In the genomic region with DNA sequence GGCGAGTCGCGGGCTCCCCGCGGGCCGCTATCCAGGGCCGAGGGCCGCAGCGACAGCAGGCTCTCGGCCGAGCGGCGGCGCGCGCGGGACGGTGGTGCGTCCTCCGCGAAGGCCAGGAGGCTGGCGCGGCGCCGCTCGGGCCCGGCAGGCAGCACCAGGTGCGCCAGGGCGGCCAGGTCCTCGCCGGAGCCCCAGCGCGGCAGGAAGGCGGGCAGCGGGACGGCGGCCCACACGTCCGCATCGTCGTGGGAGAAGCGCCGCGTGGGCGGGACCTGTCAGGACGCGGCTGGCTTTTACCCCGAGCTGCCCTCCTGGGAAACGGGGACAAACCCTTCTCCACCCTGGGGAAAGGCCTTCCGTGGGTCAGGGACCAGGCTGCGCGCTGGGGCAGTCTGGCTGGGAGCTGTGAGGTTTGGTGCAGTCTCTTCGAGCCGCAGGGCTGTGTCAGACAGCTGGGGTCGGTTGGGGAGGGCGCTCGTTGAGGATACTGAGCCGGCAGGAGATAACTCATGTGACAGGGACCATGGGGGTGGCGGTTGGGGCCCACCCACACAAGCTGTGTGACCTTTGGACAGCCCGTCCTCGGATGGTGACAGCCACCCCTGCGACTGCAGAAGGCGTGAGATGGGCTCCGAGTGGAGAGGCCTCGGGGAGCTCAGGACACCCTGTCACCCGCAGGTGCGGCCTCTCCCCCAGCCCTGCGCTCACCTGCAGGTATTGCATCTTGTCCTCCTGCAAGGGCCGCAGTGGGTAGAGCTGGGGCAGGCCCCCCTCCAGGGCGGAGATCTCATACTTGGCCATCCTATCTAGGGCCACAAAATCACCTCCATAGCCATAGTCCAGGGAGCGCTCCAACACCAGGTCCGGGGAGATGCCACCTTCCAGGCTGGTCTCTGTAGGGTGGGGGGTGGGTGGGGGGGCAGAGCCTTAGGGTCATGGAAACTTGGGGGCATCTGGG, we compare ENCODE assay signal across 20 cellular contexts. TPM values are rescaled to one million over a fixed set of nuclear protein-coding genes. Genes with fewer than 3 reads are reported as not detected.
DNase-seq lines count a peak whose midpoint lies in the region; ATAC-seq, FAIRE-seq and TF ChIP-seq lines count a peak whose summit lies in the region.
"Had no signal": no experiment of that assay in that cellular context is flagged by ENCODE, and none has a peak within 500 bp of the region (broad histone marks: within the 10 kb centered on the region; RNA-seq: fewer than 3 reads in every experiment).

No MANE protein-coding gene starts in this region.

- no peak overlapping the region for H3K4me3 Mint-ChIP-seq in MCF 10A (ENCODE audit: unreplicated experiment)
- H3K4me3 Mint-ChIP-seq in naive thymus-derived CD4-positive, alpha-beta T cell, result peak overlapping the region in 3 of 10 donors; percentile 18 to 32 (median 30)

- no peak for DNase-seq in mammary epithelial cell
- no peak for DNase-seq in MCF 10A (ENCODE audit: unreplicated experiment)
- DNase-seq in kidney, result peak; percentile 79
- no peak for DNase-seq in suprapubic skin (ENCODE audit: low spot score in 2 of 2)
- DNase-seq in naive thymus-derived CD4-positive, alpha-beta T cell, result no peak
- DNase-seq in midbrain (lab: John Stamatoyannopoulos, UW), result no peak
- DNase-seq: DMS153, GOT3, NCI-H1048, T-helper 1 cell had no signal

- H3K27ac ChIP-seq in mammary epithelial cell (ENCODE audit: insufficient read depth, low read depth, low read length), result no peak overlapping the region
- peak overlapping the region; percentile 23; the same call in 1 of the 2 replicates for H3K27ac ChIP-seq in VCaP
- no peak overlapping the region for H3K27ac ChIP-seq in kidney (ENCODE audit: low read depth in 2 of 2, low read length in 2 of 2)
- no peak overlapping the region for H3K27ac ChIP-seq in suprapubic skin
- H3K27ac ChIP-seq in naive thymus-derived CD4-positive, alpha-beta T cell (ENCODE audit: low read depth, low read length), result no peak overlapping the region
- H3K27ac ChIP-seq: breast epithelium, pancreas had no signal

- peaks cover 5% of the 10 kb centered on the region for H3K4me1 Mint-ChIP-seq in MCF 10A (ENCODE audit: insufficient read depth, unreplicated experiment)
- H3K4me1 Mint-ChIP-seq in naive thymus-derived CD4-positive, alpha-beta T cell, result peaks cover 5 to 13% (median 8%) of the 10 kb centered on the region in 7 donors

- H3K36me3 ChIP-seq in mammary epithelial cell (ENCODE audit: insufficient read depth, low read length), result no peaks in the 10 kb centered on the region
- H3K36me3 ChIP-seq in kidney (ENCODE audit: control insufficient read depth in 1 of 2, insufficient read depth in 2 of 2, low read length in 2 of 2), result no peaks in the 10 kb centered on the region
- H3K36me3 ChIP-seq in suprapubic skin, result peaks cover 16% of the 10 kb centered on the region
- H3K36me3 ChIP-seq in naive thymus-derived CD4-positive, alpha-beta T cell (ENCODE audit: control insufficient read depth in 2 of 3, insufficient read depth in 3 of 3, low read length in 3 of 3), result no peaks in the 10 kb centered on the region
- H3K36me3 ChIP-seq: breast epithelium, pancreas had no signal

- H2AFZ ChIP-seq in mammary epithelial cell (ENCODE audit: low read depth, low read length), result no peak overlapping the region

- TF ChIP-seq EP300 in suprapubic skin (IDR thresholded peaks at IDR 0.05), result no peak

- intact Hi-C loops in mammary epithelial cell (cut with micrococcal nuclease) (no loop called here), MCF 10A (cut with micrococcal nuclease) (no loop called here), kidney (cut with DNase I) (loop anchor here (10.0 kb wide), 2 partner anchors 95 to 195 kb away; no protein-coding TSS in a partner anchor)
- intact Hi-C loops in naive thymus-derived CD4-positive, alpha-beta T cell (cut with micrococcal nuclease), result loop anchor here in 1 of 2 donors (5.0 kb wide), 1 partner anchor 172 kb away; a partner anchor contains a TSS

- TF ChIP-seq CTCF in mammary epithelial cell (conservative IDR thresholded peaks at IDR 0.05 in 1 of 2, IDR thresholded peaks at IDR 0.05 in 1 of 2; ENCODE audit: extremely low read depth in 1 of 2, insufficient read depth in 1 of 2, low read depth in 1 of 2, low read length in 2 of 2) (no peak), MCF 10A (IDR thresholded peaks at IDR 0.05; ENCODE audit: unreplicated experiment) (no peak), VCaP (conservative IDR thresholded peaks at IDR 0.05) (no peak), kidney (IDR thresholded peaks at IDR 0.05; ENCODE audit: borderline replicate concordance, extremely low read depth, insufficient read depth) (no peak), suprapubic skin (IDR thresholded peaks at IDR 0.05) (no peak)

- no peaks in the 10 kb centered on the region for H4K20me1 ChIP-seq in mammary epithelial cell (ENCODE audit: insufficient read depth, low read length)

- POLR2A ChIA-PET in MCF 10A (lab: Yijun Ruan, JAX), result interaction anchor here (0.6 to 0.8 kb wide), 2 partner anchors 9 to 317 kb away, joined by 3 read pairs; no protein-coding TSS in a partner anchor
- POLR2A ChIA-PET in naive thymus-derived CD4-positive, alpha-beta T cell (lab: Charles Lee), result no interaction called here

- WGBS in mammary epithelial cell (ENCODE audit: low coverage, missing lambda C conversion rate), result 72% methylated on average over 11 of the region's 72 CpGs
- 80% methylated on average over 3 of the region's 72 CpGs for WGBS in suprapubic skin

- no peaks in the 10 kb centered on the region for H3K36me3 Mint-ChIP-seq in MCF 10A (ENCODE audit: insufficient read depth, unreplicated experiment)
- no peaks in the 10 kb centered on the region for H3K36me3 Mint-ChIP-seq in naive thymus-derived CD4-positive, alpha-beta T cell
- H3K36me3 Mint-ChIP-seq: activated naive CD4-positive, alpha-beta T cell treated with anti-CD3 and anti-CD28 coated beads, Interleukin-2, amount 50 U/mL, for 72 hours; stimulated activated memory B cell treated with anti-CD40 and anti-IgM and Interleukin-4, amounts not matched to agents 10 μg/mL and 1 μg/mL and 100 μg/mL, for 72 hours had no signal

- H3K27me3 Mint-ChIP-seq in MCF 10A (ENCODE audit: insufficient read depth, unreplicated experiment), result no peaks in the 10 kb centered on the region
- peaks cover 22 to 53% (median 26%) of the 10 kb centered on the region in 5 donors for H3K27me3 Mint-ChIP-seq in naive thymus-derived CD4-positive, alpha-beta T cell

- dilution Hi-C loops in mammary epithelial cell (cut with HindIII; ENCODE audit: low sequenced_read_pairs), result no loop called here

- ATAC-seq in naive thymus-derived CD4-positive, alpha-beta T cell, result no peak
- ATAC-seq in GM19328 (IDR thresholded peaks at IDR 0.05; ENCODE audit: unreplicated experiment), result no peak
- ATAC-seq: activated CD4-positive, CD25-positive, alpha-beta regulatory T cell treated with anti-CD3 and anti-CD28 coated beads, Interleukin-2, amount 50 U/mL, for 24 hours; activated naive CD4-positive, alpha-beta T cell treated with anti-CD3 and anti-CD28 coated beads, Interleukin-2, amount 50 U/mL, for 72 hours; pancreas; stimulated activated memory B cell treated with anti-CD40 and anti-IgM and Interleukin-4, amounts not matched to agents 10 μg/mL and 1 μg/mL and 100 μg/mL, for 72 hours had no signal

- H3K79me2 ChIP-seq in mammary epithelial cell (ENCODE audit: insufficient read depth, low read length), result no peaks in the 10 kb centered on the region

- in situ Hi-C loops in mammary epithelial cell (cut with MboI; ENCODE audit: low sequenced_read_pairs in 2 of 2), result loop anchor here (5.0 to 25.0 kb wide), 3 partner anchors 92 to 162 kb away; a partner anchor contains a TSS

- no peak overlapping the region for H3K9ac ChIP-seq in mammary epithelial cell (ENCODE audit: insufficient read depth, low read length)
- H3K9ac ChIP-seq in kidney (ENCODE audit: low read length in 2 of 2), result no peak overlapping the region

- no peak overlapping the region for H3K27ac Mint-ChIP-seq in MCF 10A (ENCODE audit: low read depth, unreplicated experiment)
- no peak overlapping the region for H3K27ac Mint-ChIP-seq in naive thymus-derived CD4-positive, alpha-beta T cell
- H3K27ac Mint-ChIP-seq: activated naive CD4-positive, alpha-beta T cell treated with anti-CD3 and anti-CD28 coated beads, Interleukin-2, amount 50 U/mL, for 72 hours; stimulated activated memory B cell treated with anti-CD40 and anti-IgM and Interleukin-4, amounts not matched to agents 10 μg/mL and 1 μg/mL and 100 μg/mL, for 72 hours had no signal

- H3K27me3 ChIP-seq in mammary epithelial cell (ENCODE audit: insufficient read depth, low read length) (no peaks in the 10 kb centered on the region), suprapubic skin (peaks cover 61% of the 10 kb centered on the region)
- H3K27me3 ChIP-seq in naive thymus-derived CD4-positive, alpha-beta T cell (ENCODE audit: control insufficient read depth in 2 of 2, insufficient read depth in 2 of 2, low read length in 2 of 2), result peaks cover 10 to 23% of the 10 kb centered on the region in 2 donors

- peak overlapping the region; percentile 52 for H3K4me2 ChIP-seq in mammary epithelial cell (ENCODE audit: insufficient read depth, low read depth, low read length)

- no peaks in the 10 kb centered on the region for H3K9me3 Mint-ChIP-seq in MCF 10A (ENCODE audit: unreplicated experiment)
- no peaks in the 10 kb centered on the region for H3K9me3 Mint-ChIP-seq in naive thymus-derived CD4-positive, alpha-beta T cell
- H3K9me3 Mint-ChIP-seq: activated naive CD4-positive, alpha-beta T cell treated with anti-CD3 and anti-CD28 coated beads, Interleukin-2, amount 50 U/mL, for 72 hours; stimulated activated memory B cell treated with anti-CD40 and anti-IgM and Interleukin-4, amounts not matched to agents 10 μg/mL and 1 μg/mL and 100 μg/mL, for 72 hours had no signal

- CTCF ChIA-PET in mammary epithelial cell (lab: Charles Lee; ENCODE audit: low non-redundant PET) (no interaction called here), MCF 10A (lab: Yijun Ruan, JAX) (interaction anchor here (0.6 to 6.6 kb wide), 5 partner anchors 83 to 187 kb away, joined by 3 to 88 read pairs (median 3); no protein-coding TSS in a partner anchor)
- CTCF ChIA-PET in naive thymus-derived CD4-positive, alpha-beta T cell (lab: Charles Lee), result no interaction called here

- BruUV-seq in mammary epithelial cell (replicated peaks; lab: Mats Ljungman, UMichigan), result no TSS peak
- no TSS peak for BruUV-seq in MCF 10A (replicated peaks; lab: Mats Ljungman, UMichigan)

- H3K4me3 ChIP-seq in mammary epithelial cell (replicated peaks in 1 of 3; ENCODE audit: insufficient read depth in 1 of 3, low read depth in 2 of 3, low read length in 3 of 3) (no peak overlapping the region), kidney (ENCODE audit: low read length in 2 of 2) (no peak overlapping the region), suprapubic skin (peak overlapping the region; percentile 28)
- H3K4me3 ChIP-seq in naive thymus-derived CD4-positive, alpha-beta T cell (ENCODE audit: low read length), result no peak overlapping the region
- H3K4me3 ChIP-seq: pancreas had no signal

- H3K4me1 ChIP-seq in mammary epithelial cell (ENCODE audit: insufficient read depth, low read length) (peaks cover 18% of the 10 kb centered on the region), kidney (ENCODE audit: control insufficient read depth in 1 of 2, insufficient read depth in 1 of 2, low read depth in 1 of 2, low read length in 2 of 2) (peaks cover 0 to 4% of the 10 kb centered on the region in 2 donors), suprapubic skin (peaks cover 35% of the 10 kb centered on the region)
- H3K4me1 ChIP-seq in naive thymus-derived CD4-positive, alpha-beta T cell (ENCODE audit: control insufficient read depth in 2 of 2, insufficient read depth in 2 of 2, low read length in 2 of 2), result peaks cover 3 to 13% of the 10 kb centered on the region in 2 donors
- H3K4me1 ChIP-seq: pancreas had no signal

- FAIRE-seq in kidney (lab: Jason Lieb, UNC), result no peak
- FAIRE-seq: pancreas had no signal

- H3K9me3 ChIP-seq in mammary epithelial cell (replicated peaks; ENCODE audit: insufficient read depth, low read length) (no peaks in the 10 kb centered on the region), kidney (ENCODE audit: control insufficient read depth in 1 of 2, low read length in 2 of 2) (no peaks in the 10 kb centered on the region), suprapubic skin (no peaks in the 10 kb centered on the region)
- no peaks in the 10 kb centered on the region for H3K9me3 ChIP-seq in naive thymus-derived CD4-positive, alpha-beta T cell (ENCODE audit: control insufficient read depth in 2 of 3, low read length in 3 of 3)
- H3K9me3 ChIP-seq: breast epithelium, pancreas had no signal

- TF ChIP-seq POLR2A in suprapubic skin (IDR thresholded peaks at IDR 0.05), result no peak

RNA-seq across cellular contexts. Expression of a gene that starts 6.0 kb away (rescaled TPM):
- total RNA-seq in mammary epithelial cell, result not detected
- polyA plus RNA-seq in mammary epithelial cell, result not detected
- not detected for polyA minus RNA-seq in mammary epithelial cell
- total RNA-seq in MCF 10A (2022), result not detected in 2 replicates
- total RNA-seq in kidney, result not detected
- polyA plus RNA-seq in kidney (ENCODE audit: insufficient read depth, low read depth, low replicate concordance), result not detected
- total RNA-seq in suprapubic skin, result not detected
- not detected for total RNA-seq in naive thymus-derived CD4-positive, alpha-beta T cell
- polyA plus RNA-seq in naive thymus-derived CD4-positive, alpha-beta T cell, result not detected
- total RNA-seq: activated naive CD4-positive, alpha-beta T cell treated with anti-CD3 and anti-CD28 coated beads, Interleukin-2, amount 50 U/mL, for 72 hours; breast epithelium; pancreas; RPMI7951; smooth muscle cell; urinary bladder had no signal
- polyA plus RNA-seq: pancreas, smooth muscle cell, urinary bladder had no signal

RNA-seq across cellular contexts. Expression of a gene that starts 10.9 kb away (rescaled TPM):
- total RNA-seq in mammary epithelial cell, result 10 to 100 TPM; 10.7 to 17.4 TPM
- polyA plus RNA-seq in mammary epithelial cell, result 17.7 TPM
- polyA minus RNA-seq in mammary epithelial cell, result 18.2 TPM
- 4.6 and 5.0 TPM in 2 replicates for total RNA-seq in MCF 10A (2022)
- 8.6 TPM for total RNA-seq in kidney
- 1.1 TPM for polyA plus RNA-seq in kidney (ENCODE audit: insufficient read depth, low read depth, low replicate concordance)
- total RNA-seq in suprapubic skin, result 10 to 100 TPM in 3 of 4 donors, 1 to 10 TPM in 1; 5.6 to 16.1 (median 14.2) TPM
- total RNA-seq in naive thymus-derived CD4-positive, alpha-beta T cell, result 1 to 10 TPM in 2 of 5 experiments, under 1 TPM in 3; 0.27 to 2.9 (median 0.59) TPM
- not detected for polyA plus RNA-seq in naive thymus-derived CD4-positive, alpha-beta T cell

RNA-seq across cellular contexts. Expression of a gene that starts 14.2 kb away (rescaled TPM):
- total RNA-seq in mammary epithelial cell (10 to 100 TPM; 65.2 to 75.4 TPM), MCF 10A (2022) (26.5 and 28.3 TPM in 2 replicates), kidney (73.0 TPM), suprapubic skin (10 to 100 TPM; 20.2 to 65.0 (median 58.1) TPM)
- polyA plus RNA-seq in mammary epithelial cell (76.3 TPM), kidney (ENCODE audit: insufficient read depth, low read depth, low replicate concordance) (43.4 TPM)
- 71.0 TPM for polyA minus RNA-seq in mammary epithelial cell
- total RNA-seq in naive thymus-derived CD4-positive, alpha-beta T cell, result 10 to 100 TPM in 3 of 5 experiments, 1 to 10 TPM in 2; 4.6 to 46.1 (median 16.3) TPM
- polyA plus RNA-seq in naive thymus-derived CD4-positive, alpha-beta T cell, result 10 to 100 TPM; 12.9 to 14.3 TPM

RNA-seq across cellular contexts. Expression of a gene that starts 44.1 kb away (rescaled TPM):
- 10 to 100 TPM; 25.7 to 26.5 TPM for total RNA-seq in mammary epithelial cell
- 5.9 TPM for polyA plus RNA-seq in mammary epithelial cell
- 6.6 TPM for polyA minus RNA-seq in mammary epithelial cell
- 6.2 and 12.4 TPM in 2 replicates for total RNA-seq in MCF 10A (2022)
- total RNA-seq in kidney, result 43.6 TPM
- 7.7 TPM for polyA plus RNA-seq in kidney (ENCODE audit: insufficient read depth, low read depth, low replicate concordance)
- 1 to 10 TPM; 4.6 to 9.8 (median 9.5) TPM for total RNA-seq in suprapubic skin
- 10 to 100 TPM in 1 of 5 experiments, 1 to 10 TPM in 2, under 1 TPM in 2; 0.81 to 83.6 (median 3.1) TPM for total RNA-seq in naive thymus-derived CD4-positive, alpha-beta T cell
- under 1 TPM; 0.09 to 0.17 TPM for polyA plus RNA-seq in naive thymus-derived CD4-positive, alpha-beta T cell

RNA-seq across cellular contexts. Expression of a gene that starts 50.6 kb away (rescaled TPM):
- 100 to 1,000 TPM in 1 of 2 donors, 10 to 100 TPM in 1; 69.7 to 303 TPM for total RNA-seq in mammary epithelial cell
- polyA plus RNA-seq in mammary epithelial cell, result 166 TPM
- polyA minus RNA-seq in mammary epithelial cell, result 24.4 TPM
- 477 and 513 TPM in 2 replicates for total RNA-seq in MCF 10A (2022)
- 377 TPM for total RNA-seq in kidney
- polyA plus RNA-seq in kidney (ENCODE audit: insufficient read depth, low read depth, low replicate concordance), result 605 TPM
- 100 to 1,000 TPM; 152 to 206 (median 171) TPM for total RNA-seq in suprapubic skin
- 100 to 1,000 TPM; 431 to 720 (median 579) TPM for total RNA-seq in naive thymus-derived CD4-positive, alpha-beta T cell
- 100 to 1,000 TPM; 129 to 298 TPM for polyA plus RNA-seq in naive thymus-derived CD4-positive, alpha-beta T cell
